In the genomic region with DNA sequence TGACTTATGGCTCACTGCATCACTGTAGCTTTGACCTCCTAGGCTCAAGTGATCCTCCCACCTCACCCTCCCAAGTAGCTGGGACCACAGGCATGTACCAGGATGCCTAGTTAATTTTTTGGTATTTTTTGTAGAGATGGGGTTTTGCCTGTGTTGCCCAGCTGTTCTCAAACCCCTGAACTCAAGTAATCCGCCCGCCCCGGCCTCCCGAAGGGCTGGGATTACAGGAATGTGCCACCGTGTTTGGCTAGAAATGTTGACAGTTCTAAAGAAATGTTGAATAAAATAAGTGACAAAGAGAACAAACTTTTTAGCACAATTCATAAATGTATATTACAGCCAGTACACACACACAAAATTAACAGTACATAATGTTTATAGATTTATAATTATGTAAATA, we compare ENCODE assay signal across 29 cellular contexts.
"Had no signal": no experiment of that assay in that cellular context is flagged by ENCODE, and none has a peak within 500 bp of the region (broad histone marks: within the 10 kb centered on the region; RNA-seq: fewer than 3 reads in every experiment).

No MANE protein-coding gene starts in this region.

- H3K27me3 ChIP-seq: adrenal gland, ascending aorta, body of pancreas, brain microvascular endothelial cell, breast epithelium, cardiac muscle cell had no signal

- H3K36me3 ChIP-seq: adrenal gland, ascending aorta, brain microvascular endothelial cell, breast epithelium, cardiac muscle cell had no signal

- H3K4me1 ChIP-seq: adrenal gland, ascending aorta, body of pancreas, breast epithelium had no signal

- H3K9me3 ChIP-seq: adrenal gland, ascending aorta, body of pancreas, breast epithelium had no signal

- H3K4me3 ChIP-seq: adrenal gland, ascending aorta, body of pancreas, breast epithelium, cardiac muscle cell had no signal

- DNase-seq: activated effector memory CD4-positive, alpha-beta T cell treated with anti-CD3 and anti-CD28 coated beads, Interleukin-2, amount 50 U/mL, for 16 hours; activated effector memory CD4-positive, alpha-beta T cell treated with Interleukin-2 at 50 U/mL for 16 hours; activated gamma-delta T cell; activated gamma-delta T cell treated with Interleukin-2 at 50 U/mL for 16 hours; activated naive CD4-positive, alpha-beta T cell; activated naive CD4-positive, alpha-beta T cell treated with anti-CD3 and anti-CD28 coated beads for 36 hours; activated naive CD4-positive, alpha-beta T cell treated with anti-CD3 and anti-CD28 coated beads, Interleukin-2, amount 10 ng/mL, durations not matched to agents 7 days and 5 days; activated naive CD4-positive, alpha-beta T cell treated with anti-CD3 and anti-CD28 coated beads, Interleukin-2, amount 50 U/mL, for 16 hours; activated naive CD4-positive, alpha-beta T cell treated with Interleukin-2 at 50 U/mL for 16 hours; activated naive CD8-positive, alpha-beta T cell treated with anti-CD3 and anti-CD28 coated beads for 36 hours; activated naive CD8-positive, alpha-beta T cell treated with anti-CD3 and anti-CD28 coated beads, Interleukin-2, amount 10 ng/mL, durations not matched to agents 7 days and 5 days; activated naive CD8-positive, alpha-beta T cell treated with anti-CD3 and anti-CD28 coated beads, Interleukin-2, amount 50 U/mL, for 24 hours; activated T-cell treated with anti-CD3 and anti-CD28 coated beads, Interleukin-2, amount 50 U/mL, for 24 hours; activated T-cell treated with anti-CD3 and anti-CD28 coated beads, Interleukin-2, amount 50 U/mL, for 4 hours; activated T-cell treated with anti-CD3 and anti-CD28 coated beads, Interleukin-2, amount 50 U/mL, for 48 hours; activated T-cell treated with anti-CD3 and anti-CD28 coated beads, Interleukin-2, amount 50 U/mL, for 72 hours; adrenal gland; amniotic stem cell; amygdala; anterior cingulate cortex; aorta; body of pancreas; brain microvascular endothelial cell; caudate nucleus; central memory CD4-positive, alpha-beta T cell; cerebellar nuclear complex had no signal

- H3K27ac ChIP-seq: adrenal gland, ascending aorta, body of pancreas, brain microvascular endothelial cell, breast epithelium, cardiac muscle cell had no signal
